28 cellular contexts compared by ENCODE assay signal in the genomic region with DNA sequence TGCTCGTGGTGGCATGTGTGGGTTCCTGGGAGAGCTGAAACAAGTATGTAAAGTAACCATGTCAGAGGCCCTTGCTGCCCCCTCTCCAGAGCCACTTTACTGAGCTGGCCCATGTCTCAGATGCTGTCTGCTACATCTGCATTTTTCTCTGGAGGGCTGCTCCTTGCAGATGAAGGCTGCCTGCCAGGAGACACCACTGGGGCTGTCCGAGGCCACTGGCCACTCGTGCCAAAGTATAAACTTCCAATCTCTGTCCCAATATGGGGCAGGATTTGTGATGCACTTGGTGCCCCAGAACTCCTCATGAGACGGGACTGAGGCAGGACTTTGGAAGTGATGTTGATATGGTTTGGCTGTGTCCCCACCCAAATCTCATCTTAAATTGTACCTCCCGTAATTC.
"Had no signal": no experiment of that assay in that cellular context is flagged by ENCODE, and none has a peak within 500 bp of the region (broad histone marks: within the 10 kb centered on the region; RNA-seq: fewer than 3 reads in every experiment).

No MANE protein-coding gene starts in this region.

- H3K4me3 ChIP-seq: stomach, suprapubic skin, testis, thoracic aorta, thyroid gland, tibial artery, tibial nerve, transverse colon, upper lobe of left lung, upper lobe of right lung, uterus, vagina had no signal

- DNase-seq: stimulated activated CD4-positive, alpha-beta T cell treated with anti-CD3 and anti-CD28 coated beads, Interleukin-2, amount 100 ng/mL, for 48 hours; stimulated activated CD4-positive, alpha-beta T cell treated with anti-CD3 and anti-CD28 coated beads, Interleukin-4, amount 100 ng/mL, for 1 hour; stimulated activated CD4-positive, alpha-beta T cell treated with anti-CD3 and anti-CD28 coated beads, Interleukin-4, amount 100 ng/mL, for 24 hours; stimulated activated CD4-positive, alpha-beta T cell treated with anti-CD3 and anti-CD28 coated beads, Interleukin-4, amount 100 ng/mL, for 4 hours; stimulated activated CD8-positive, alpha-beta memory T cell treated with anti-CD3 and anti-CD28 coated beads, Interleukin-4, amount 100 ng/mL, for 48 hours; stimulated activated naive B cell treated with anti-CD40 and anti-IgM and Interleukin-4, amounts not matched to agents 10 μg/mL and 1 μg/mL and 100 μg/mL, for 72 hours; stimulated activated naive CD4-positive, alpha-beta T cell; stimulated activated naive CD4-positive, alpha-beta T cell treated with Interleukin-2 at 50 U/mL for 16 hours; stimulated activated naive CD8-positive, alpha-beta T cell treated with anti-CD3 and anti-CD28 coated beads, Interleukin-15, amount 100 ng/mL, for 72 hours; stimulated activated naive CD8-positive, alpha-beta T cell treated with anti-CD3 and anti-CD28 coated beads, Interleukin-15, Interleukin-2, amounts not matched to agents 100 U/mL and 50 U/mL, for 24 hours; stomach; substantia nigra; testis; thyroid gland; tibial artery; transverse colon; trophoblast cell; upper lobe of left lung; upper lobe of right lung; uterus had no signal

- H3K36me3 Mint-ChIP-seq: stimulated activated effector memory CD8-positive, alpha-beta T cell treated with anti-CD3 and anti-CD28 coated beads, Interleukin-12 subunit alpha, Interleukin-12 subunit beta, amount 100 ng/mL, for 72 hours; stimulated activated memory B cell treated with anti-CD40 and anti-IgM and Interleukin-4, amounts not matched to agents 10 μg/mL and 1 μg/mL and 100 μg/mL, for 72 hours; stimulated activated naive B cell treated with anti-CD40 and anti-IgM and Interleukin-4, amounts not matched to agents 10 μg/mL and 1 μg/mL and 100 μg/mL, for 72 hours; type B pancreatic cell had no signal

- H3K36me3 ChIP-seq: stomach, suprapubic skin, thoracic aorta, thyroid gland, tibial artery, tibial nerve, transverse colon, upper lobe of left lung, upper lobe of right lung, uterus, vagina had no signal

- H3K4me1 Mint-ChIP-seq: stimulated activated effector memory CD8-positive, alpha-beta T cell treated with anti-CD3 and anti-CD28 coated beads, Interleukin-12 subunit alpha, Interleukin-12 subunit beta, amount 100 ng/mL, for 72 hours; stimulated activated memory B cell treated with anti-CD40 and anti-IgM and Interleukin-4, amounts not matched to agents 10 μg/mL and 1 μg/mL and 100 μg/mL, for 72 hours; stimulated activated naive B cell treated with anti-CD40 and anti-IgM and Interleukin-4, amounts not matched to agents 10 μg/mL and 1 μg/mL and 100 μg/mL, for 72 hours; stimulated activated naive CD8-positive, alpha-beta T cell treated with anti-CD3 and anti-CD28 coated beads, Interleukin-15, amount 100 ng/mL, for 72 hours had no signal

- H3K9me3 Mint-ChIP-seq: stimulated activated effector memory CD8-positive, alpha-beta T cell treated with anti-CD3 and anti-CD28 coated beads, Interleukin-12 subunit alpha, Interleukin-12 subunit beta, amount 100 ng/mL, for 72 hours; type B pancreatic cell had no signal

- H3K27me3 ChIP-seq: testis, thyroid gland, tibial nerve, upper lobe of left lung, uterus, vagina had no signal

- ATAC-seq: stimulated activated effector memory CD8-positive, alpha-beta T cell treated with anti-CD3 and anti-CD28 coated beads, Interleukin-12 subunit alpha, Interleukin-12 subunit beta, amount 100 ng/mL, for 72 hours; stimulated activated memory B cell treated with anti-CD40 and anti-IgM and Interleukin-4, amounts not matched to agents 10 μg/mL and 1 μg/mL and 100 μg/mL, for 72 hours; stimulated activated naive B cell treated with anti-CD40 and anti-IgM and Interleukin-4, amounts not matched to agents 10 μg/mL and 1 μg/mL and 100 μg/mL, for 72 hours; stimulated activated naive CD8-positive, alpha-beta T cell treated with anti-CD3 and anti-CD28 coated beads, Interleukin-15, amount 100 ng/mL, for 72 hours; stimulated activated naive CD8-positive, alpha-beta T cell treated with anti-CD3 and anti-CD28 coated beads, Interleukin-15, Interleukin-2, amounts not matched to agents 100 U/mL and 50 U/mL, for 24 hours; upper lobe of right lung had no signal

- H3K27me3 Mint-ChIP-seq: stimulated activated memory B cell treated with anti-CD40 and anti-IgM and Interleukin-4, amounts not matched to agents 10 μg/mL and 1 μg/mL and 100 μg/mL, for 72 hours had no signal

- H3K27ac Mint-ChIP-seq: stimulated activated effector memory CD8-positive, alpha-beta T cell treated with anti-CD3 and anti-CD28 coated beads, Interleukin-12 subunit alpha, Interleukin-12 subunit beta, amount 100 ng/mL, for 72 hours; stimulated activated memory B cell treated with anti-CD40 and anti-IgM and Interleukin-4, amounts not matched to agents 10 μg/mL and 1 μg/mL and 100 μg/mL, for 72 hours; stimulated activated naive B cell treated with anti-CD40 and anti-IgM and Interleukin-4, amounts not matched to agents 10 μg/mL and 1 μg/mL and 100 μg/mL, for 72 hours; stimulated activated naive CD8-positive, alpha-beta T cell treated with anti-CD3 and anti-CD28 coated beads, Interleukin-15, amount 100 ng/mL, for 72 hours; stimulated activated naive CD8-positive, alpha-beta T cell treated with anti-CD3 and anti-CD28 coated beads, Interleukin-15, Interleukin-2, amounts not matched to agents 100 ng/mL and 50 ng/mL, for 24 hours; type B pancreatic cell had no signal

- H3K4me3 Mint-ChIP-seq: stimulated activated effector memory CD8-positive, alpha-beta T cell treated with anti-CD3 and anti-CD28 coated beads, Interleukin-12 subunit alpha, Interleukin-12 subunit beta, amount 100 ng/mL, for 72 hours; stimulated activated memory B cell treated with anti-CD40 and anti-IgM and Interleukin-4, amounts not matched to agents 10 μg/mL and 1 μg/mL and 100 μg/mL, for 72 hours; stimulated activated naive B cell treated with anti-CD40 and anti-IgM and Interleukin-4, amounts not matched to agents 10 μg/mL and 1 μg/mL and 100 μg/mL, for 72 hours; stimulated activated naive CD8-positive, alpha-beta T cell treated with anti-CD3 and anti-CD28 coated beads, Interleukin-15, amount 100 ng/mL, for 72 hours; stimulated activated naive CD8-positive, alpha-beta T cell treated with anti-CD3 and anti-CD28 coated beads, Interleukin-15, Interleukin-2, amounts not matched to agents 100 ng/mL and 50 ng/mL, for 24 hours; type B pancreatic cell had no signal

- H3K4me1 ChIP-seq: stomach, suprapubic skin, testis, thyroid gland, tibial artery, tibial nerve, transverse colon, upper lobe of left lung, upper lobe of right lung, uterus, vagina had no signal

- H3K27ac ChIP-seq: stomach, suprapubic skin, testis, thoracic aorta, thyroid gland, tibial artery, tibial nerve, transverse colon, upper lobe of left lung, upper lobe of right lung, uterus, vagina had no signal

- H3K9me3 ChIP-seq: suprapubic skin, testis, thoracic aorta, thyroid gland, tibial artery, transverse colon, upper lobe of left lung, upper lobe of right lung, uterus, vagina had no signal
